In the genomic region with DNA sequence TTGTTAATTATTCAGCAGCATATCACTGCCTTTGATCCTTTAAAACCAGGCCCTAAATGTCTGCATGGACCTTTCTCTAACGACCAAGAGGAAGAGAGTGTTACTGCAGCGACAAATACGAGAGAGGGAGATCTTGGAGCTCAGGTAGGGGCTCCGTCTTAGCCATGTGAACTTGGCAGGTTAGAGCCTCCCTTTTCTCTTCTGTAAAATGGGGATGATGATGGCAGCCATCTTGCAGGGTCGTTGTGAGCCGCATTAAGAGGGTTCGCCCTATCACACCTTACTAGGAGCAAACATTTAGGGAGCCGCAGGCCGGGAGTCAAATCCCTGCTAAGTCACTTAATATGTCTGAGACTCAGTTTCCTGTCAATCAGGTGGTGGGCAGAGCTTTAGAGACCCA, we compare ENCODE assay signal across 11 cellular contexts. TPM values are rescaled to one million over a fixed set of nuclear protein-coding genes. Genes with fewer than 3 reads are reported as not detected.
DNase-seq lines count a peak whose midpoint lies in the region; ATAC-seq lines count a peak whose summit lies in the region.
"Had no signal": no experiment of that assay in that cellular context is flagged by ENCODE, and none has a peak within 500 bp of the region (broad histone marks: within the 10 kb centered on the region; RNA-seq: fewer than 3 reads in every experiment).

No MANE protein-coding gene starts in this region.

- no peak overlapping the region for H3K27ac ChIP-seq in ACC112 (ENCODE audit: low read depth, low read length)

- H3K9me3 Mint-ChIP-seq in effector memory CD8-positive, alpha-beta T cell = peaks cover 6 to 12% of the 10 kb centered on the region in 2 donors
- peaks cover 12% of the 10 kb centered on the region for H3K9me3 Mint-ChIP-seq in natural killer cell treated with Interleukin-12 subunit alpha and Interleukin-12 subunit beta and Interleukin-15 and Interleukin-18, amount 100 ng/mL, for 72 hours

- peaks cover 75% of the 10 kb centered on the region for H3K79me2 ChIP-seq in ACC112 (ENCODE audit: control insufficient read depth, insufficient read depth, low read length, unreplicated experiment)

- peaks cover 3% of the 10 kb centered on the region for H3K36me3 Mint-ChIP-seq in effector memory CD8-positive, alpha-beta T cell (ENCODE audit: insufficient read depth)
- peaks cover 11% of the 10 kb centered on the region for H3K36me3 Mint-ChIP-seq in natural killer cell treated with Interleukin-12 subunit alpha and Interleukin-12 subunit beta and Interleukin-15 and Interleukin-18, amount 100 ng/mL, for 72 hours

- peak overlapping the region; percentile 96 for H3K4me3 ChIP-seq in ACC112 (ENCODE audit: low read depth, low read length)
- H3K4me3 ChIP-seq in MG63 = peak overlapping the region; percentile 75

- peaks cover 6 to 30% of the 10 kb centered on the region in 2 donors for H3K4me1 Mint-ChIP-seq in effector memory CD8-positive, alpha-beta T cell (ENCODE audit: low read depth in 2 of 2)
- H3K4me1 Mint-ChIP-seq in natural killer cell treated with Interleukin-12 subunit alpha and Interleukin-12 subunit beta and Interleukin-15 and Interleukin-18, amount 100 ng/mL, for 72 hours (ENCODE audit: low read depth in 2 of 2) = peaks cover 22 to 33% of the 10 kb centered on the region in 2 donors

- no peak for ATAC-seq in effector memory CD8-positive, alpha-beta T cell (replicated peaks)
- ATAC-seq in natural killer cell treated with Interleukin-12 subunit alpha and Interleukin-12 subunit beta and Interleukin-15 and Interleukin-18, amount 100 ng/mL, for 72 hours = no peak
- ATAC-seq in activated CD4-positive, CD25-positive, alpha-beta regulatory T cell treated with anti-CD3 and anti-CD28 coated beads, Interleukin-2, amount 50 U/mL, for 24 hours = no peak
- ATAC-seq in GM18520 (IDR thresholded peaks at IDR 0.05; ENCODE audit: unreplicated experiment) = no peak

- no peaks in the 10 kb centered on the region for H3K27me3 Mint-ChIP-seq in effector memory CD8-positive, alpha-beta T cell
- no peaks in the 10 kb centered on the region for H3K27me3 Mint-ChIP-seq in natural killer cell treated with Interleukin-12 subunit alpha and Interleukin-12 subunit beta and Interleukin-15 and Interleukin-18, amount 100 ng/mL, for 72 hours

- H3K4me1 ChIP-seq in ACC112 (ENCODE audit: control insufficient read depth, insufficient read depth, low read length, unreplicated experiment) = peaks cover 19% of the 10 kb centered on the region

- peak overlapping the region; percentile 87 to 94 for H3K4me3 Mint-ChIP-seq in effector memory CD8-positive, alpha-beta T cell
- peak overlapping the region; percentile 6 for H3K4me3 Mint-ChIP-seq in natural killer cell treated with Interleukin-12 subunit alpha and Interleukin-12 subunit beta and Interleukin-15 and Interleukin-18, amount 100 ng/mL, for 72 hours

- no peak overlapping the region for H2AFZ ChIP-seq in ACC112 (ENCODE audit: low read length, unreplicated experiment)

- H3K27me3 ChIP-seq in ACC112 (ENCODE audit: insufficient read depth, low read length) (no peaks in the 10 kb centered on the region), MG63 (no peaks in the 10 kb centered on the region)

- H3K36me3 ChIP-seq in ACC112 (ENCODE audit: insufficient read depth, low read length) = peaks cover 38% of the 10 kb centered on the region
- H3K36me3 ChIP-seq in MG63 = peaks cover 54% of the 10 kb centered on the region

- peak overlapping the region in 1 of 2 donors; percentile 95 for H3K27ac Mint-ChIP-seq in effector memory CD8-positive, alpha-beta T cell
- peak overlapping the region in 1 of 2 donors; percentile 80 for H3K27ac Mint-ChIP-seq in natural killer cell treated with Interleukin-12 subunit alpha and Interleukin-12 subunit beta and Interleukin-15 and Interleukin-18, amount 100 ng/mL, for 72 hours
- H3K27ac Mint-ChIP-seq: IgD-negative memory B cell had no signal

- DNase-seq in MG63 = no peak
- DNase-seq in effector memory CD8-positive, alpha-beta T cell = no peak
- no peak for DNase-seq in natural killer cell treated with Interleukin-12 subunit alpha and Interleukin-12 subunit beta and Interleukin-15 and Interleukin-18, amount 100 ng/mL, for 72 hours (ENCODE audit: low spot score)
- DNase-seq in NCI-H345 treated with DMSO at 0.1 percent for 48 hours (lab: John Stamatoyannopoulos, UW; ENCODE audit: unreplicated experiment) = no peak
- no peak for DNase-seq in NCI-H2227 (lab: John Stamatoyannopoulos, UW; ENCODE audit: unreplicated experiment)
- DNase-seq: hypothalamus, NCI-H510A treated with DMSO at 0.1 percent for 48 hours had no signal

- H3K9me3 ChIP-seq in MG63 = peaks cover 9% of the 10 kb centered on the region; the same call in 1 of the 2 replicates

RNA-seq across cellular contexts. Expression of a gene that starts 1.6 kb away (rescaled TPM):
- total RNA-seq in MG63 (2014; rRNA removed; shearing (Covaris generic); ENCODE audit: low replicate concordance) = 12.9 and 14.0 TPM in 2 replicates
- total RNA-seq in natural killer cell treated with Interleukin-12 subunit alpha and Interleukin-12 subunit beta and Interleukin-15 and Interleukin-18, amount 100 ng/mL, for 72 hours = 10 to 100 TPM; 12.7 to 34.1 TPM

RNA-seq across cellular contexts. Expression of a gene that starts 24.6 kb away (rescaled TPM):
- 36.6 and 69.0 TPM in 2 replicates for total RNA-seq in MG63 (2014; rRNA removed; shearing (Covaris generic); ENCODE audit: low replicate concordance)
- 10 to 100 TPM; 11.5 to 13.0 TPM for total RNA-seq in natural killer cell treated with Interleukin-12 subunit alpha and Interleukin-12 subunit beta and Interleukin-15 and Interleukin-18, amount 100 ng/mL, for 72 hours

RNA-seq across cellular contexts. Expression of a gene that starts 46.6 kb away (rescaled TPM):
- 40.5 and 47.3 TPM in 2 replicates for total RNA-seq in MG63 (2014; rRNA removed; shearing (Covaris generic); ENCODE audit: low replicate concordance)
- total RNA-seq in natural killer cell treated with Interleukin-12 subunit alpha and Interleukin-12 subunit beta and Interleukin-15 and Interleukin-18, amount 100 ng/mL, for 72 hours = 10 to 100 TPM; 53.4 to 67.2 TPM

RNA-seq across cellular contexts. Expression of a gene that starts 50.1 kb away (rescaled TPM):
- 100 and 115 TPM in 2 replicates for total RNA-seq in MG63 (2014; rRNA removed; shearing (Covaris generic); ENCODE audit: low replicate concordance)
- 100 to 1,000 TPM in 1 of 2 donors, 10 to 100 TPM in 1; 96.0 to 150 TPM for total RNA-seq in natural killer cell treated with Interleukin-12 subunit alpha and Interleukin-12 subunit beta and Interleukin-15 and Interleukin-18, amount 100 ng/mL, for 72 hours
